Comparison of ENCODE assay signal across 8 cellular contexts in genomic region chr4:2417196-2417764, GRCh38. TPM values are rescaled to one million over a fixed set of nuclear protein-coding genes. Genes with fewer than 3 reads are reported as not detected.
DNase-seq lines count a peak whose midpoint lies in the region; ATAC-seq and TF ChIP-seq lines count a peak whose summit lies in the region.

No MANE protein-coding gene starts in this region.

- H3K4me3 ChIP-seq in H7 (ENCODE audit: insufficient read depth, low read depth, low read length) (peak overlapping the region; percentile 58), WI38 (ENCODE audit: low read depth, low read length) (peak overlapping the region; percentile 68), fibroblast of the aortic adventitia (ENCODE audit: low read depth, low read length) (peak overlapping the region; percentile 76), gastrocnemius medialis (peak overlapping the region; percentile 69 to 81 (median 72))

- peak overlapping the region in 1 of 4 donors; percentile 64 for H3K27ac ChIP-seq in gastrocnemius medialis

- intact Hi-C loops in gastrocnemius medialis (cut with DNase I; ENCODE audit: low total_unique reads), result loop anchor here (5.0 to 10.0 kb wide), 4 partner anchors 120 to 692 kb away; partner anchors contain the start of genes FAM193A, MXD4, TACC3 and TMEM129

- H3K36me3 ChIP-seq in H7 (replicated peaks; ENCODE audit: control insufficient read depth, insufficient read depth, low read length), result no peaks in the 10 kb centered on the region
- no peaks in the 10 kb centered on the region for H3K36me3 ChIP-seq in gastrocnemius medialis

- H3K9me3 ChIP-seq in gastrocnemius medialis, result no peaks in the 10 kb centered on the region

- H3K27me3 ChIP-seq in H7 (ENCODE audit: control insufficient read depth, insufficient read depth, low read length) (peaks cover 56% of the 10 kb centered on the region), gastrocnemius medialis (peaks cover 0 to 23% (median 13%) of the 10 kb centered on the region in 3 donors)

- TF ChIP-seq POLR2A in gastrocnemius medialis (IDR thresholded peaks at IDR 0.05), result no peak

- in situ Hi-C loops in gastrocnemius medialis (cut with MboI; ENCODE audit: low sequenced_read_pairs in 4 of 4), result loop anchor here in 2 of 4 donors (25.0 kb wide), 1 partner anchor 180 kb away; the partner anchor contains the start of genes HAUS3 (in 2 of the 2) and POLN (in 2 of the 2)

- ATAC-seq in gastrocnemius medialis (no peak), GM21825 (IDR thresholded peaks at IDR 0.05; ENCODE audit: unreplicated experiment) (no peak), HG03108 (IDR thresholded peaks at IDR 0.05; ENCODE audit: unreplicated experiment) (no peak)
- ATAC-seq in activated CD4-positive, CD25-positive, alpha-beta regulatory T cell treated with anti-CD3 and anti-CD28 coated beads, Interleukin-2, amount 50 U/mL, for 24 hours, result no peak

- TF ChIP-seq CTCF in WI38 (IDR thresholded peaks at IDR 0.05; ENCODE audit: low read depth, low read length) (no peak), fibroblast of the aortic adventitia (IDR thresholded peaks at IDR 0.05; ENCODE audit: insufficient read depth, low read length) (no peak), gastrocnemius medialis (IDR thresholded peaks at IDR 0.05 in 4 of 5, conservative IDR thresholded peaks at IDR 0.05 in 1 of 5) (no peak)

- peak; percentile 84 for DNase-seq in H7
- no peak for DNase-seq in fibroblast of the aortic adventitia (ENCODE audit: low read depth)
- no peak for DNase-seq in gastrocnemius medialis
- no peak for DNase-seq in activated gamma-delta T cell treated with Interleukin-2 at 50 U/mL for 16 hours

- H3K4me1 ChIP-seq in gastrocnemius medialis, result peaks cover 30 to 43% of the 10 kb centered on the region in 2 donors

RNA-seq across cellular contexts. Expression of gene ZFYVE28, which starts 1.2 kb away (rescaled TPM):
- total RNA-seq in H7 (2014; rRNA removed; shearing (Covaris generic)), result 2.1 and 5.7 TPM in 2 replicates
- total RNA-seq in fibroblast of the aortic adventitia (ENCODE audit: low replicate concordance) (7.7 and 14.0 TPM in 2 replicates), gastrocnemius medialis (1 to 10 TPM; 1.8 to 6.0 (median 3.4) TPM)

RNA-seq across cellular contexts. Expression of gene CFAP99, which starts 1.5 kb away (rescaled TPM):
- not detected in 2 replicates for total RNA-seq in H7 (2014; rRNA removed; shearing (Covaris generic))
- total RNA-seq in fibroblast of the aortic adventitia (ENCODE audit: low replicate concordance), result not detected in 2 replicates
- total RNA-seq in gastrocnemius medialis, result not detected

RNA-seq across cellular contexts. Expression of gene RNF4, which starts 51.6 kb away (rescaled TPM):
- total RNA-seq in H7 (2014; rRNA removed; shearing (Covaris generic)), result 79.6 and 82.8 TPM in 2 replicates
- total RNA-seq in fibroblast of the aortic adventitia (ENCODE audit: low replicate concordance) (75.6 and 311 TPM in 2 replicates), gastrocnemius medialis (10 to 100 TPM; 21.7 to 48.7 (median 34.7) TPM)
